ENCODE assay signal across 11 cellular contexts in the genomic region with DNA sequence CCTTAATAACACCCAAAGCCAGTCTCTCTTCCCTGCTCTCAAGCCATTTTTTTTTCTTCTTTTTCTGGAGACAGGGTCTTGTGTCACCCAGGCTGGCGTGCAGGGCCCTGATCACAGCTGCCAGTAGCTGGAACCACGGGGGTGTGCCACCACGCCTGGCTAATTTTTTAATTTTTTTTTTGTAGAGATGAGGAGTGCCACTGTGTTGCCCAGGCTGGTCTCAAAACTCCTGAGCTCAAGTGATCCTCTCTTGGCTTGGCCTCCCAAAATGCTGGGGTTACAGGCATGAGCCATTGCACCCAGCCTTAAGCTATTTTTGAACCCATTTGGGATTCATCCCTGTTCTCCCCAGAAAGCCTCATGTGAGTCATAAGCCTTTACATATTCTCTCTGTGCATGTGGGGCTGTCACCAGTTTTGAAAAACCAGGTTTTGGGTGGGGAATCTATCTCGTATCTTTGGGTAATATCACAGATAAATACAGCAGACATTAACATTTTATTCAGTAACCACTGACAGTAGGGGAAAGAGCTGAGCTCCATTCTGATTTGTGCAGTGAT.
DNase-seq lines count a peak whose midpoint lies in the region; ATAC-seq and TF ChIP-seq lines count a peak whose summit lies in the region.
"Had no signal": no experiment of that assay in that cellular context is flagged by ENCODE, and none has a peak within 500 bp of the region (broad histone marks: within the 10 kb centered on the region; RNA-seq: fewer than 3 reads in every experiment).

No MANE protein-coding gene starts in this region.

- H3K36me3 ChIP-seq in OCI-LY1 (ENCODE audit: insufficient read depth, low read length) = no peaks in the 10 kb centered on the region
- H3K36me3 ChIP-seq: thoracic aorta had no signal

- peaks cover 3% of the 10 kb centered on the region for H3K9me3 Mint-ChIP-seq in T-helper 1 cell treated with Interleukin-12 subunit alpha and Interleukin-12 subunit beta and Interleukin-4 antibody, amounts not matched to agents 30 μg/mL and 1 μg/mL, for 36 hours
- no peaks in the 10 kb centered on the region for H3K9me3 Mint-ChIP-seq in effector memory CD8-positive, alpha-beta T cell

- H3K9me3 ChIP-seq in OCI-LY1 (ENCODE audit: low read length) = no peaks in the 10 kb centered on the region
- H3K9me3 ChIP-seq: thoracic aorta had no signal

- ATAC-seq in effector memory CD8-positive, alpha-beta T cell (replicated peaks) = no peak

- H3K36me3 Mint-ChIP-seq in T-helper 1 cell treated with Interleukin-12 subunit alpha and Interleukin-12 subunit beta and Interleukin-4 antibody, amounts not matched to agents 30 μg/mL and 1 μg/mL, for 36 hours (ENCODE audit: low read depth) = peaks cover 11% of the 10 kb centered on the region
- peaks cover 28% of the 10 kb centered on the region for H3K36me3 Mint-ChIP-seq in effector memory CD8-positive, alpha-beta T cell (ENCODE audit: insufficient read depth)

- no peaks in the 10 kb centered on the region for H3K27me3 ChIP-seq in OCI-LY1 (ENCODE audit: insufficient read depth, low read length)

- peak overlapping the region; percentile 62 for H3K4me3 Mint-ChIP-seq in T-helper 1 cell treated with Interleukin-12 subunit alpha and Interleukin-12 subunit beta and Interleukin-4 antibody, amounts not matched to agents 30 μg/mL and 1 μg/mL, for 36 hours
- H3K4me3 Mint-ChIP-seq in effector memory CD8-positive, alpha-beta T cell = peak overlapping the region; percentile 71 to 72

- H3K9me2 ChIP-seq in OCI-LY1 (ENCODE audit: low read depth, low read length) = no peaks in the 10 kb centered on the region

- peak overlapping the region; percentile 94 for H3K9ac ChIP-seq in OCI-LY1 (ENCODE audit: low read length)
- H3K9ac ChIP-seq: KMS-11 had no signal

- no peak for DNase-seq in T-helper 1 cell
- no peak for DNase-seq in effector memory CD8-positive, alpha-beta T cell
- DNase-seq in stimulated activated CD8-positive, alpha-beta memory T cell treated with anti-CD3 and anti-CD28 coated beads, Interleukin-4, amount 100 ng/mL, for 48 hours = peak; percentile 28
- DNase-seq in NCI-H748 (lab: John Stamatoyannopoulos, UW; ENCODE audit: unreplicated experiment) = no peak
- no peak for DNase-seq in stimulated activated naive CD4-positive, alpha-beta T cell (lab: John Stamatoyannopoulos, UW)
- DNase-seq in NCI-H187 treated with DMSO at 0.1 percent for 48 hours (lab: John Stamatoyannopoulos, UW) = no peak
- DNase-seq: hippocampal formation had no signal

- peaks cover 10% of the 10 kb centered on the region for H3F3A ChIP-seq in OCI-LY1 (ENCODE audit: insufficient read depth, low read length)

- peak overlapping the region; percentile 91 for H3K27ac Mint-ChIP-seq in T-helper 1 cell treated with Interleukin-12 subunit alpha and Interleukin-12 subunit beta and Interleukin-4 antibody, amounts not matched to agents 30 μg/mL and 1 μg/mL, for 36 hours
- peak overlapping the region; percentile 92 to 97 for H3K27ac Mint-ChIP-seq in effector memory CD8-positive, alpha-beta T cell

- H3K4me1 ChIP-seq in OCI-LY1 (ENCODE audit: insufficient read depth, low read length, severe bottlenecking) = peaks cover 51% of the 10 kb centered on the region

- no peaks in the 10 kb centered on the region for H4K20me1 ChIP-seq in OCI-LY1 (ENCODE audit: insufficient read depth, low read length)

- peaks cover 35% of the 10 kb centered on the region for H3K4me1 Mint-ChIP-seq in T-helper 1 cell treated with Interleukin-12 subunit alpha and Interleukin-12 subunit beta and Interleukin-4 antibody, amounts not matched to agents 30 μg/mL and 1 μg/mL, for 36 hours (ENCODE audit: low read depth)
- peaks cover 35 to 45% of the 10 kb centered on the region in 2 donors for H3K4me1 Mint-ChIP-seq in effector memory CD8-positive, alpha-beta T cell (ENCODE audit: low read depth in 2 of 2)

- no peak overlapping the region for H2AFZ ChIP-seq in OCI-LY1 (ENCODE audit: low read length)

- peak overlapping the region; percentile 42 for H3K4me3 ChIP-seq in OCI-LY1 (ENCODE audit: low read depth, low read length, poor library complexity, severe bottlenecking)
- H3K4me3 ChIP-seq: thoracic aorta had no signal

- no peak for TF ChIP-seq CTCF in OCI-LY1 (IDR thresholded peaks at IDR 0.05; ENCODE audit: low read length)

- H3K4me2 ChIP-seq in OCI-LY1 (ENCODE audit: low read length) = peak overlapping the region; percentile 70
- H3K4me2 ChIP-seq: KMS-11 had no signal

- no peaks in the 10 kb centered on the region for H3K27me3 Mint-ChIP-seq in T-helper 1 cell treated with Interleukin-12 subunit alpha and Interleukin-12 subunit beta and Interleukin-4 antibody, amounts not matched to agents 30 μg/mL and 1 μg/mL, for 36 hours (ENCODE audit: low read depth)
- H3K27me3 Mint-ChIP-seq in effector memory CD8-positive, alpha-beta T cell = no peaks in the 10 kb centered on the region

- H3K27ac ChIP-seq in OCI-LY1 (ENCODE audit: low read depth, low read length, poor library complexity, severe bottlenecking) = peak overlapping the region; percentile 99
- H3K27ac ChIP-seq: KMS-11, thoracic aorta had no signal

- no peaks in the 10 kb centered on the region for H3K79me2 ChIP-seq in OCI-LY1 (ENCODE audit: insufficient read depth, low read length)
